27 cellular contexts compared by ENCODE assay signal in genomic region chr7:156662269-156662668, GRCh38. TPM values are rescaled to one million over a fixed set of nuclear protein-coding genes. Genes with fewer than 3 reads are reported as not detected.
A peak's percentile ranks its signal among the peaks of the same experiment; 100 is the strongest.
DNase-seq lines count a peak whose midpoint lies in the region; ATAC-seq, FAIRE-seq and TF ChIP-seq lines count a peak whose summit lies in the region.
"Had no signal": no experiment of that assay in that cellular context is flagged by ENCODE, and none has a peak within 500 bp of the region (broad histone marks: within the 10 kb centered on the region; RNA-seq: fewer than 3 reads in every experiment).

No MANE protein-coding gene starts in this region.

- H3K4me3 ChIP-seq in K562 (no peak overlapping the region), mucosa of descending colon (no peak overlapping the region), lower lobe of right lung (no peak overlapping the region)
- H3K4me3 ChIP-seq: A549; BLaER1 treated with 17β-estradiol and CSF1 and Interleukin-3, amounts not matched to agents 10 nM and 100 nM; GM23248; SK-N-MC had no signal

- H3K36me3 ChIP-seq in K562 (ENCODE audit: control insufficient read depth, insufficient read depth, low read length) (no peaks in the 10 kb centered on the region), mucosa of descending colon (ENCODE audit: low read depth) (no peaks in the 10 kb centered on the region), lower lobe of right lung (no peaks in the 10 kb centered on the region)
- H3K36me3 ChIP-seq: BLaER1 treated with 17β-estradiol and CSF1 and Interleukin-3, amounts not matched to agents 10 nM and 100 nM had no signal

- H3K27me3 ChIP-seq in K562 (ENCODE audit: control insufficient read depth in 2 of 2, insufficient read depth in 2 of 2, low read length in 2 of 2), result no peaks in the 10 kb centered on the region
- no peaks in the 10 kb centered on the region for H3K27me3 ChIP-seq in lower lobe of right lung (ENCODE audit: low read depth)
- H3K27me3 ChIP-seq: BLaER1 treated with 17β-estradiol and CSF1 and Interleukin-3, amounts not matched to agents 10 nM and 100 nM had no signal

- no peaks in the 10 kb centered on the region for H4K20me1 ChIP-seq in K562 (replicated peaks; ENCODE audit: control insufficient read depth, insufficient read depth, low read length)
- H4K20me1 ChIP-seq: BLaER1 treated with 17β-estradiol and CSF1 and Interleukin-3, amounts not matched to agents 10 nM and 100 nM had no signal

- no peak overlapping the region for H3K27ac ChIP-seq in K562 (ENCODE audit: extremely low read depth, low read depth, low read length)
- no peak overlapping the region for H3K27ac ChIP-seq in lower lobe of right lung
- H3K27ac ChIP-seq: A549; BLaER1 treated with 17β-estradiol and CSF1 and Interleukin-3, amounts not matched to agents 10 nM and 100 nM; GM23248; SK-N-MC had no signal

- H3K9me3 ChIP-seq in K562 (replicated peaks; ENCODE audit: control insufficient read depth, insufficient read depth, low read depth, low read length) (no peaks in the 10 kb centered on the region), mucosa of descending colon (no peaks in the 10 kb centered on the region), lower lobe of right lung (no peaks in the 10 kb centered on the region)
- H3K9me3 ChIP-seq: A549; BLaER1 treated with 17β-estradiol and CSF1 and Interleukin-3, amounts not matched to agents 10 nM and 100 nM had no signal

- H3K4me1 ChIP-seq in K562 (replicated peaks in 1 of 2; ENCODE audit: control insufficient read depth in 2 of 2, insufficient read depth in 2 of 2, low read length in 2 of 2) (peaks cover 4 to 22% of the 10 kb centered on the region in 2 experiments; a peak in 3 of 5 replicates), mucosa of descending colon (ENCODE audit: low read depth) (no peaks in the 10 kb centered on the region), lower lobe of right lung (no peaks in the 10 kb centered on the region)
- H3K4me1 ChIP-seq: A549; BLaER1 treated with 17β-estradiol and CSF1 and Interleukin-3, amounts not matched to agents 10 nM and 100 nM had no signal

- CTCF ChIA-PET in K562 (lab: Yijun Ruan, JAX; ENCODE audit: low intra/inter-chr PET ratio), result no interaction called here

- FAIRE-seq in K562 (lab: Jason Lieb, UNC), result no peak
- FAIRE-seq: A549, G401.6, RCC 7860 had no signal

- TF ChIP-seq RAD21 in K562 (CRISPR knock-in tag; conservative IDR thresholded peaks at IDR 0.05 in 1 of 2, IDR thresholded peaks at IDR 0.05 in 1 of 2), result no peak

- no peak overlapping the region for H3K4me2 ChIP-seq in K562 (ENCODE audit: insufficient read depth, low read length)
- H3K4me2 ChIP-seq: A549; BLaER1 treated with 17β-estradiol and CSF1 and Interleukin-3, amounts not matched to agents 10 nM and 100 nM had no signal

- POLR2A ChIA-PET in K562 (lab: Yijun Ruan, JAX), result no interaction called here

- no peaks in the 10 kb centered on the region for H3K9me1 ChIP-seq in K562 (ENCODE audit: control insufficient read depth, insufficient read depth, low read length)

- no peak for TF ChIP-seq CTCF in K562 (IDR thresholded peaks at IDR 0.05 in 2 of 3, conservative IDR thresholded peaks at IDR 0.05 in 1 of 3; ENCODE audit: insufficient read depth in 2 of 3, low read depth in 1 of 3, low read length in 3 of 3)
- TF ChIP-seq CTCF in mucosa of descending colon (IDR thresholded peaks at IDR 0.05), result no peak
- TF ChIP-seq CTCF in lower lobe of right lung (IDR thresholded peaks at IDR 0.05), result no peak

- intact Hi-C loops in K562 (cut with micrococcal nuclease) (no loop called here), mucosa of descending colon (cut with DNase I, micrococcal nuclease) (no loop called here), lower lobe of right lung (cut with DNase I) (no loop called here)

- H3K9ac ChIP-seq in K562 (ENCODE audit: insufficient read depth in 1 of 2, low read depth in 2 of 2, low read length in 2 of 2), result no peak overlapping the region
- H3K9ac ChIP-seq: BLaER1 treated with 17β-estradiol and CSF1 and Interleukin-3, amounts not matched to agents 10 nM and 100 nM; GM23248 had no signal

- BruUV-seq in K562 (replicated peaks; lab: Mats Ljungman, UMichigan), result no TSS peak

- H2AFZ ChIP-seq in K562 (ENCODE audit: low read depth, low read length), result no peak overlapping the region
- H2AFZ ChIP-seq: GM23248 had no signal

- TF ChIP-seq POLR2A in K562 (conservative IDR thresholded peaks at IDR 0.05), result no peak

- no peak for DNase-seq in K562 (ENCODE audit: extremely low read depth in 1 of 4, low spot score in 3 of 4)
- no peak for DNase-seq in mucosa of descending colon
- no peak for DNase-seq in NCI-H2081 (lab: John Stamatoyannopoulos, UW)
- DNase-seq in HuH-7 (ENCODE audit: low spot score), result no peak
- no peak for DNase-seq in lower lobe of right lung
- DNase-seq: AML-193; CD4-positive, alpha-beta memory T cell; COR-L47; GM23248; H7; Kasumi-1; MV-4-11; NCI-H1105; NCI-H146; NCI-H1930; NCI-H446; NCI-H524 treated with DMSO at 0.1 percent for 48 hours; NCI-H774; SIG-M5; SW 1271 had no signal

- no peaks in the 10 kb centered on the region for H3K79me2 ChIP-seq in K562 (ENCODE audit: control insufficient read depth, insufficient read depth, low read length)

- ATAC-seq in GM19463 (IDR thresholded peaks at IDR 0.05; ENCODE audit: unreplicated experiment) (peak; percentile 75), K562 (peak; percentile 15; the same call in 2 of the 3 replicates), mucosa of descending colon (peak; percentile 70), HG03095 (IDR thresholded peaks at IDR 0.05; ENCODE audit: unreplicated experiment) (no peak), lower lobe of right lung (no peak)
- ATAC-seq: A549 had no signal

- 71% methylated on average over 4 of the region's 4 CpGs for WGBS in K562 (ENCODE audit: insufficient coverage, low coverage, missing lambda C conversion rate)

- in situ Hi-C loops in K562 (cut with MboI), result no loop called here

- no peak for TF ChIP-seq EP300 in K562 (IDR thresholded peaks at IDR 0.05; ENCODE audit: low read length)

TF ChIP-seq in K562, 482 proteins besides CTCF, POLR2A, EP300 and RAD21 (continues in another document):
- TF ChIP-seq ZNF12 (CRISPR knock-in tag; IDR thresholded peaks at IDR 0.05), result no peak
- TF ChIP-seq ZNF175 (CRISPR knock-in tag; IDR thresholded peaks at IDR 0.05; ENCODE audit: low read depth), result no peak
- TF ChIP-seq TCF3 (CRISPR knock-in tag; IDR thresholded peaks at IDR 0.05), result no peak
- TF ChIP-seq CBX8 (IDR thresholded peaks at IDR 0.05; ENCODE audit: borderline replicate concordance, extremely low read depth, low read depth, low read length, poor library complexity, severe bottlenecking), result no peak
- TF ChIP-seq ZNF146 (CRISPR knock-in tag; IDR thresholded peaks at IDR 0.05; ENCODE audit: unreplicated experiment), result no peak
- TF ChIP-seq HBP1 (CRISPR knock-in tag; IDR thresholded peaks at IDR 0.05), result no peak
- no peak for TF ChIP-seq GMEB1 (CRISPR knock-in tag; IDR thresholded peaks at IDR 0.05)
- no peak for TF ChIP-seq XRCC3 (IDR thresholded peaks at IDR 0.05)
- no peak for TF ChIP-seq PYGO2 (tag; IDR thresholded peaks at IDR 0.05)
- no peak for TF ChIP-seq ZNF436 (CRISPR knock-in tag; IDR thresholded peaks at IDR 0.05)
- TF ChIP-seq DPF2 (IDR thresholded peaks at IDR 0.05), result no peak
- peak; percentile 31; the same call in 1 of the 2 replicates for TF ChIP-seq POLR2H (tag; IDR thresholded peaks at IDR 0.05; ENCODE audit: low read depth)

RNA-seq across cellular contexts. Expression of gene RNF32, which starts 21.7 kb away (rescaled TPM):
- 1.6 and 7.1 TPM in 2 replicates for total RNA-seq in K562 (2011; cell fraction: chromatin; rRNA removed; ENCODE audit: low replicate concordance)
- total RNA-seq in K562 (2011; cell fraction: nucleolus; rRNA removed), result 1.3 and 1.8 TPM in 2 replicates
- 2.5 and 5.6 TPM in 2 replicates for total RNA-seq in K562 (2011; cell fraction: nucleoplasm; rRNA removed)
- total RNA-seq in K562 (2014; rRNA removed) (2.6 and 4.1 TPM in 2 replicates), K562 (2014; rRNA removed; fragmentation: Illumina TruSeq; extraction: Trizol) (4.7 and 5.9 TPM in 2 replicates), K562 (2015; rRNA removed; fragmentation: Illumina TruSeq; extraction: Trizol) (4.1 and 4.3 TPM in 2 replicates), K562 (2021) (3.9 and 4.6 TPM in 2 replicates), mucosa of descending colon (1 to 10 TPM; 2.0 to 3.7 (median 3.5) TPM), lower lobe of right lung (3.0 TPM)
- polyA plus RNA-seq in K562 (2011; rRNA removed) (3.7 and 5.7 TPM in 2 replicates), K562 (2014; fragmentation: Illumina TruSeq; extraction: Trizol) (5.2 and 7.0 TPM in 2 replicates), K562 (2014; fragmentation: Nextera tagmentation; extraction: Ambion mirVana) (1 to 10 TPM; 3.2 to 3.7 TPM), K562 (2014; rRNA removed) (5.2 and 5.3 TPM in 2 replicates)
- 1.5 and 1.9 TPM in 2 replicates for polyA plus RNA-seq in K562 (2011; cell fraction: cytosol; rRNA removed)
- 4.2 and 6.4 TPM in 2 replicates for polyA plus RNA-seq in K562 (2011; cell fraction: nucleus; rRNA removed)
- 6.1 and 10.5 TPM in 2 replicates for polyA plus RNA-seq in K562 (2012)
- polyA minus RNA-seq in K562 (2011; rRNA and poly(A)+ RNA removed), result 1.8 and 2.7 TPM in 2 replicates
- polyA minus RNA-seq in K562 (2011; cell fraction: cytosol; rRNA and poly(A)+ RNA removed), result 1.0 TPM in 1 of 2 replicates, not detected in the other
- 1.8 and 2.4 TPM in 2 replicates for polyA minus RNA-seq in K562 (2011; cell fraction: nucleus; rRNA and poly(A)+ RNA removed)

Comparison
In these comparisons a context has a peak if more than half of its experiments do, and no peak if none do; other contexts are left out.
1. ATAC-seq: peak in GM19463 (single experiment), K562 (single experiment) and mucosa of descending colon (single experiment); none in HG03095 (single experiment) and lower lobe of right lung (0 of 2).